In the genomic region with DNA sequence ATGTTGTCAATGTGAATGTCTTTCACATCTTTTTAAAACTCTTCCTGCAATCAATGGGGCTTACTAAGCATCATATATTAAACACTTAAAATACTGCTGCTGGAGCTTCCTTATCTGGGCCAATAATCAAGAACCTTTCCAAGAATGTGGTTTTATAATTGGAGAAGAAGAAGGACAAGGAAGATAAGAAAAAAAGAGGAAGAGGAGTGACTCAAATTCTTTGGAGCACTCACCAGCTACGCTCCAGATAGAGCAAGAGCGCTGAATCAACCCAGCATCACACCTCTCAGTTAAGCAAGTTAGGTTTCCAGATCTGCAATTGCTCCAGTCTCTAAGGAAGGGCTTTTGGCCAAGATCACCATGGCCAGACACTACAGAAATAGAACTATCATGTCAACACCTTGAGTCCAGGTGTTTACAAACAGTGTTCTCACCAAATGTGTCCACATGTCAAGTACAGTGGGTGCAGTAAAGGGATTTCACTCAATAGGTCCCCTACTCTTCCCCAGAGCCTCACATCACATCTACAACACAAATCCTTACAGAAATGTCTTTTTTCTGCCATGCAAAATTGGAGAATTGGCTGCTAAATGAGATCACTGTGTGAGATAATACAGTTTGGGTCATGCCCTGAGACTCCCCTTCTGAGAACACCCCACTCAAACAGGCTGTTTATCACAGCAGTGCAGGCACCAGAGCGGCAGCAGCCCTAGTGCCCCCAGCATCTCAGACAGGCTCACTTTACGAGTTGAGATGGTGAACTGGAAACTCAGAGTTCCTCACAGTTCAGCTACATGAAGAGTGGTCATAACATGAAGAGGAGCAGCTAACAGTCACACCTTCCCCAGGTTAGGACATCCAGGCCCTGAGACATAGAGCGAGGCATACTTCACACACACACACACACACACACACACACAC, we compare ENCODE assay signal across 1 cellular context.
A peak's percentile ranks its signal among the peaks of the same experiment; 100 is the strongest.
TF ChIP-seq lines count a peak whose summit lies in the region.

No MANE protein-coding gene starts in this region.

TF ChIP-seq in K562, 482 proteins besides CTCF, POLR2A, EP300 and RAD21:
- TF ChIP-seq SMARCA4 (IDR thresholded peaks at IDR 0.05), result peak; percentile 50; the same call in 1 of the 2 replicates
- no peak for TF ChIP-seq PTBP1 (IDR thresholded peaks at IDR 0.05; ENCODE audit: low read depth, low read length)
- peak; percentile 2 for TF ChIP-seq MEIS2 (IDR thresholded peaks at IDR 0.05; ENCODE audit: partially characterized antibody)
- TF ChIP-seq, protein P1, sequence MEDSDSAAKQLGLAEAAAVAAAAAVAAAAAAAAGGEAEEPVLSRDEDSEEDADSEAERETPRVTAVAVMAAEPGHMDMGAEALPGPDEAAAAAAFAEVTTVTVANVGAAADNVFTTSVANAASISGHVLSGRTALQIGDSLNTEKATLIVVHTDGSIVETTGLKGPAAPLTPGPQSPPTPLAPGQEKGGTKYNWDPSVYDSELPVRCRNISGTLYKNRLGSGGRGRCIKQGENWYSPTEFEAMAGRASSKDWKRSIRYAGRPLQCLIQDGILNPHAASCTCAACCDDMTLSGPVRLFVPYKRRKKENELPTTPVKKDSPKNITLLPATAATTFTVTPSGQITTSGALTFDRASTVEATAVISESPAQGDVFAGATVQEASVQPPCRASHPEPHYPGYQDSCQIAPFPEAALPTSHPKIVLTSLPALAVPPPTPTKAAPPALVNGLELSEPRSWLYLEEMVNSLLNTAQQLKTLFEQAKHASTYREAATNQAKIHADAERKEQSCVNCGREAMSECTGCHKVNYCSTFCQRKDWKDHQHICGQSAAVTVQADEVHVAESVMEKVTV (CRISPR knock-in tag; IDR thresholded peaks at IDR 0.05), result no peak
- no peak for TF ChIP-seq RAD51 (IDR thresholded peaks at IDR 0.05; ENCODE audit: borderline replicate concordance, low read depth)
- 0 out of 2 replicates have a peak, but pooled peaks have one; percentile 7 for TF ChIP-seq NFIC (IDR thresholded peaks at IDR 0.05)
- TF ChIP-seq, protein P2, sequence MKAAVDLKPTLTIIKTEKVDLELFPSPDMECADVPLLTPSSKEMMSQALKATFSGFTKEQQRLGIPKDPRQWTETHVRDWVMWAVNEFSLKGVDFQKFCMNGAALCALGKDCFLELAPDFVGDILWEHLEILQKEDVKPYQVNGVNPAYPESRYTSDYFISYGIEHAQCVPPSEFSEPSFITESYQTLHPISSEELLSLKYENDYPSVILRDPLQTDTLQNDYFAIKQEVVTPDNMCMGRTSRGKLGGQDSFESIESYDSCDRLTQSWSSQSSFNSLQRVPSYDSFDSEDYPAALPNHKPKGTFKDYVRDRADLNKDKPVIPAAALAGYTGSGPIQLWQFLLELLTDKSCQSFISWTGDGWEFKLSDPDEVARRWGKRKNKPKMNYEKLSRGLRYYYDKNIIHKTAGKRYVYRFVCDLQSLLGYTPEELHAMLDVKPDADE (conservative IDR thresholded peaks at IDR 0.05; ENCODE audit: control insufficient read depth, low read depth, low read length), result no peak
- 0 out of 2 replicates have a peak, but pooled peaks have one; percentile 12 for TF ChIP-seq MTA2 (IDR thresholded peaks at IDR 0.05; ENCODE audit: low read depth)
- TF ChIP-seq ARID1B (IDR thresholded peaks at IDR 0.05), result peak; percentile 70
- TF ChIP-seq ZEB2 (IDR thresholded peaks at IDR 0.05), result 0 out of 2 replicates have a peak, but pooled peaks have one; percentile 53
- peak; percentile 64 for TF ChIP-seq CBFA2T3 (IDR thresholded peaks at IDR 0.05)
- TF ChIP-seq ZNF584 (CRISPR knock-in tag; IDR thresholded peaks at IDR 0.05; ENCODE audit: low read depth), result 0 out of 2 replicates have a peak, but pooled peaks have one; percentile 55
- no peak for TF ChIP-seq ZKSCAN1 (IDR thresholded peaks at IDR 0.05; ENCODE audit: low read depth, low read length)
- no peak for TF ChIP-seq EZH2 (IDR thresholded peaks at IDR 0.05; ENCODE audit: borderline replicate concordance, low read depth, low read length)
- TF ChIP-seq KLF16 (IDR thresholded peaks at IDR 0.05), result peak; percentile 16; the same call in 1 of the 2 replicates
- TF ChIP-seq, protein P3, sequence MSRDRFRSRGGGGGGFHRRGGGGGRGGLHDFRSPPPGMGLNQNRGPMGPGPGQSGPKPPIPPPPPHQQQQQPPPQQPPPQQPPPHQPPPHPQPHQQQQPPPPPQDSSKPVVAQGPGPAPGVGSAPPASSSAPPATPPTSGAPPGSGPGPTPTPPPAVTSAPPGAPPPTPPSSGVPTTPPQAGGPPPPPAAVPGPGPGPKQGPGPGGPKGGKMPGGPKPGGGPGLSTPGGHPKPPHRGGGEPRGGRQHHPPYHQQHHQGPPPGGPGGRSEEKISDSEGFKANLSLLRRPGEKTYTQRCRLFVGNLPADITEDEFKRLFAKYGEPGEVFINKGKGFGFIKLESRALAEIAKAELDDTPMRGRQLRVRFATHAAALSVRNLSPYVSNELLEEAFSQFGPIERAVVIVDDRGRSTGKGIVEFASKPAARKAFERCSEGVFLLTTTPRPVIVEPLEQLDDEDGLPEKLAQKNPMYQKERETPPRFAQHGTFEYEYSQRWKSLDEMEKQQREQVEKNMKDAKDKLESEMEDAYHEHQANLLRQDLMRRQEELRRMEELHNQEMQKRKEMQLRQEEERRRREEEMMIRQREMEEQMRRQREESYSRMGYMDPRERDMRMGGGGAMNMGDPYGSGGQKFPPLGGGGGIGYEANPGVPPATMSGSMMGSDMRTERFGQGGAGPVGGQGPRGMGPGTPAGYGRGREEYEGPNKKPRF (IDR thresholded peaks at IDR 0.05; ENCODE audit: low read depth, low read length), result no peak
- peak; percentile 79 for TF ChIP-seq TEAD4 (IDR thresholded peaks at IDR 0.05; ENCODE audit: low read length)
- TF ChIP-seq TEAD4 (CRISPR knock-in tag; IDR thresholded peaks at IDR 0.05; ENCODE audit: borderline replicate concordance), result no peak
- TF ChIP-seq MEF2D (tag; conservative IDR thresholded peaks at IDR 0.05; ENCODE audit: low read depth), result no peak
- TF ChIP-seq TAL1 (IDR thresholded peaks at IDR 0.05), result peak; percentile 40
- no peak for TF ChIP-seq FOXK1 (CRISPR knock-in tag; IDR thresholded peaks at IDR 0.05; ENCODE audit: borderline replicate concordance)
- TF ChIP-seq NFE2 (IDR thresholded peaks at IDR 0.05; ENCODE audit: low read depth), result peak; percentile 9; the same call in 1 of the 2 replicates
- TF ChIP-seq, protein P4, sequence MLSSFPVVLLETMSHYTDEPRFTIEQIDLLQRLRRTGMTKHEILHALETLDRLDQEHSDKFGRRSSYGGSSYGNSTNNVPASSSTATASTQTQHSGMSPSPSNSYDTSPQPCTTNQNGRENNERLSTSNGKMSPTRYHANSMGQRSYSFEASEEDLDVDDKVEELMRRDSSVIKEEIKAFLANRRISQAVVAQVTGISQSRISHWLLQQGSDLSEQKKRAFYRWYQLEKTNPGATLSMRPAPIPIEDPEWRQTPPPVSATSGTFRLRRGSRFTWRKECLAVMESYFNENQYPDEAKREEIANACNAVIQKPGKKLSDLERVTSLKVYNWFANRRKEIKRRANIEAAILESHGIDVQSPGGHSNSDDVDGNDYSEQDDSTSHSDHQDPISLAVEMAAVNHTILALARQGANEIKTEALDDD (IDR thresholded peaks at IDR 0.05), result 0 out of 2 replicates have a peak, but pooled peaks have one; percentile 49
- TF ChIP-seq RCOR1 (IDR thresholded peaks at IDR 0.05; ENCODE audit: borderline replicate concordance in 1 of 2, low read depth in 2 of 2, low read length in 2 of 2), result 0 out of 4 replicates have a peak, but pooled peaks of 1 of the 2 experiments have one; percentile 37
- TF ChIP-seq ZNF3 (CRISPR knock-in tag; IDR thresholded peaks at IDR 0.05), result no peak
- TF ChIP-seq DPF2 (IDR thresholded peaks at IDR 0.05), result 0 out of 2 replicates have a peak, but pooled peaks have one; percentile 37
- TF ChIP-seq SMARCE1 (IDR thresholded peaks at IDR 0.05), result peak; percentile 74; the same call in 1 of the 2 replicates
- 0 out of 2 replicates have a peak, but pooled peaks have one; percentile 11 for TF ChIP-seq NCOR1 (IDR thresholded peaks at IDR 0.05)
- 0 out of 2 replicates have a peak, but pooled peaks have one; percentile 21 for TF ChIP-seq CTBP1 (IDR thresholded peaks at IDR 0.05; ENCODE audit: borderline replicate concordance)
- TF ChIP-seq EHMT2 (IDR thresholded peaks at IDR 0.05), result 0 out of 2 replicates have a peak, but pooled peaks have one; percentile 39
- TF ChIP-seq SPI1 (IDR thresholded peaks at IDR 0.05; ENCODE audit: borderline replicate concordance, low read depth, low read length), result peak; percentile 97
- no peak for TF ChIP-seq ZNF274 (IDR thresholded peaks at IDR 0.05; ENCODE audit: borderline replicate concordance, low read depth, low read length)
- peak; percentile 77 for TF ChIP-seq FOSL1 (tag; conservative IDR thresholded peaks at IDR 0.05)
- TF ChIP-seq, protein P5, sequence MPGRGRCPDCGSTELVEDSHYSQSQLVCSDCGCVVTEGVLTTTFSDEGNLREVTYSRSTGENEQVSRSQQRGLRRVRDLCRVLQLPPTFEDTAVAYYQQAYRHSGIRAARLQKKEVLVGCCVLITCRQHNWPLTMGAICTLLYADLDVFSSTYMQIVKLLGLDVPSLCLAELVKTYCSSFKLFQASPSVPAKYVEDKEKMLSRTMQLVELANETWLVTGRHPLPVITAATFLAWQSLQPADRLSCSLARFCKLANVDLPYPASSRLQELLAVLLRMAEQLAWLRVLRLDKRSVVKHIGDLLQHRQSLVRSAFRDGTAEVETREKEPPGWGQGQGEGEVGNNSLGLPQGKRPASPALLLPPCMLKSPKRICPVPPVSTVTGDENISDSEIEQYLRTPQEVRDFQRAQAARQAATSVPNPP (IDR thresholded peaks at IDR 0.05; ENCODE audit: borderline replicate concordance, insufficient read depth, insufficient read length), result no peak
- no peak for TF ChIP-seq SP1 (CRISPR knock-in tag; IDR thresholded peaks at IDR 0.05)
- TF ChIP-seq MEF2A (IDR thresholded peaks at IDR 0.05; ENCODE audit: control insufficient read depth, low read depth, low read length), result 0 out of 2 replicates have a peak, but pooled peaks have one; percentile 4
- TF ChIP-seq PRPF4 (IDR thresholded peaks at IDR 0.05; ENCODE audit: insufficient read depth, low read depth, low read length, poor library complexity, severe bottlenecking), result no peak
- TF ChIP-seq JUND (IDR thresholded peaks at IDR 0.05; ENCODE audit: borderline replicate concordance, low read depth, low read length), result peak; percentile 24; the same call in 1 of the 2 replicates
- TF ChIP-seq JUND (tag; IDR thresholded peaks at IDR 0.05; ENCODE audit: borderline replicate concordance, low read depth, low read length), result no peak
TF ChIP-seq in K562: peak in this region for 23.
